ENCODE assay signal across 4 cellular contexts in genomic region chr5:54536375-54536774, GRCh38. TPM values are rescaled to one million over a fixed set of nuclear protein-coding genes. Genes with fewer than 3 reads are reported as not detected.
DNase-seq lines count a peak whose midpoint lies in the region; ATAC-seq and TF ChIP-seq lines count a peak whose summit lies in the region.
"Not testable (repeated sequence)": the region's sequence is repeated elsewhere in the genome, so short reads cannot be mapped to it uniquely, and the experiment has no call there.

No MANE protein-coding gene starts in this region.

- H3K27me3 ChIP-seq in CD8-positive, alpha-beta T cell (ENCODE audit: insufficient read depth, low read length); neutrophil: not testable (repeated sequence)

- not testable (repeated sequence) for DNase-seq in CD8-positive, alpha-beta T cell; effector memory CD8-positive, alpha-beta T cell; natural killer cell

- not testable (repeated sequence) for H3K27ac ChIP-seq in CD8-positive, alpha-beta T cell (ENCODE audit: low read depth, low read length)
- H3K27ac ChIP-seq in neutrophil = peak overlapping the region; percentile 59

- not testable (repeated sequence) for TF ChIP-seq CTCF in CD8-positive, alpha-beta T cell (IDR thresholded peaks at IDR 0.05); natural killer cell (IDR thresholded peaks at IDR 0.05); neutrophil (IDR thresholded peaks at IDR 0.05)

- H3K27ac Mint-ChIP-seq in CD8-positive, alpha-beta T cell = peak overlapping the region; percentile 27
- peak overlapping the region; percentile 55 to 64 for H3K27ac Mint-ChIP-seq in effector memory CD8-positive, alpha-beta T cell
- peak overlapping the region; percentile 83 to 89 for H3K27ac Mint-ChIP-seq in natural killer cell

- not testable (repeated sequence) for H3K9me3 Mint-ChIP-seq in CD8-positive, alpha-beta T cell; effector memory CD8-positive, alpha-beta T cell; natural killer cell

- H3K27me3 Mint-ChIP-seq in CD8-positive, alpha-beta T cell (ENCODE audit: low read depth); effector memory CD8-positive, alpha-beta T cell; natural killer cell (ENCODE audit: low read depth in 2 of 2): not testable (repeated sequence)

- H3K4me3 ChIP-seq in CD8-positive, alpha-beta T cell (ENCODE audit: low read depth, low read length); neutrophil (ENCODE audit: low read depth in 1 of 2, low read length in 1 of 2): not testable (repeated sequence)

- CTCF ChIA-PET in CD8-positive, alpha-beta T cell (lab: Charles Lee) = interaction anchor here (1.4 kb wide), 1 partner anchor 636 kb away, joined by 3 read pairs; no protein-coding TSS in a partner anchor

- not testable (repeated sequence) for H3K36me3 ChIP-seq in CD8-positive, alpha-beta T cell (ENCODE audit: insufficient read depth, low read length); neutrophil

- not testable (repeated sequence) for H3K4me1 ChIP-seq in CD8-positive, alpha-beta T cell (ENCODE audit: insufficient read depth, low read length)
- peaks cover 77 to 78% of the 10 kb centered on the region in 2 experiments for H3K4me1 ChIP-seq in neutrophil (ENCODE audit: control insufficient read depth in 1 of 2, insufficient read depth in 1 of 2, low read depth in 1 of 2, low read length in 1 of 2)

- H3K36me3 Mint-ChIP-seq in CD8-positive, alpha-beta T cell = peaks cover 15% of the 10 kb centered on the region
- H3K36me3 Mint-ChIP-seq in effector memory CD8-positive, alpha-beta T cell (ENCODE audit: insufficient read depth); natural killer cell: not testable (repeated sequence)

- peaks cover 62% of the 10 kb centered on the region for H3K4me1 Mint-ChIP-seq in CD8-positive, alpha-beta T cell (ENCODE audit: low read depth)
- peaks cover 29 to 64% of the 10 kb centered on the region in 2 donors for H3K4me1 Mint-ChIP-seq in effector memory CD8-positive, alpha-beta T cell (ENCODE audit: low read depth in 2 of 2)
- H3K4me1 Mint-ChIP-seq in natural killer cell = peaks cover 65% of the 10 kb centered on the region in 2 donors

- ATAC-seq in CD8-positive, alpha-beta T cell; effector memory CD8-positive, alpha-beta T cell (replicated peaks); natural killer cell: not testable (repeated sequence)

- not testable (repeated sequence) for H3K9me3 ChIP-seq in CD8-positive, alpha-beta T cell (ENCODE audit: low read length); neutrophil

- H3K4me3 Mint-ChIP-seq in CD8-positive, alpha-beta T cell; effector memory CD8-positive, alpha-beta T cell; natural killer cell: not testable (repeated sequence)

- intact Hi-C loops in CD8-positive, alpha-beta T cell (cut with DNase I, micrococcal nuclease); natural killer cell (cut with micrococcal nuclease): not testable (repeated sequence)

- POLR2A ChIA-PET in CD8-positive, alpha-beta T cell (lab: Charles Lee) = not testable (repeated sequence)

RNA-seq across cellular contexts. Expression of gene SNX18, which starts 18.8 kb away (rescaled TPM):
- 10 to 100 TPM; 12.7 to 12.9 TPM for total RNA-seq in CD8-positive, alpha-beta T cell
- 10 to 100 TPM; 31.1 to 45.6 (median 40.8) TPM for total RNA-seq in natural killer cell

Comparison
In these comparisons a context has a peak if more than half of its experiments do, and no peak if none do; other contexts are left out.
1. H3K27ac Mint-ChIP-seq: peak in every context shown above with its lines; median percentile 86 in natural killer cell; 60 in effector memory CD8-positive, alpha-beta T cell; 27 in CD8-positive, alpha-beta T cell.